ENCODE assay signal across 2 cellular contexts in the genomic region with DNA sequence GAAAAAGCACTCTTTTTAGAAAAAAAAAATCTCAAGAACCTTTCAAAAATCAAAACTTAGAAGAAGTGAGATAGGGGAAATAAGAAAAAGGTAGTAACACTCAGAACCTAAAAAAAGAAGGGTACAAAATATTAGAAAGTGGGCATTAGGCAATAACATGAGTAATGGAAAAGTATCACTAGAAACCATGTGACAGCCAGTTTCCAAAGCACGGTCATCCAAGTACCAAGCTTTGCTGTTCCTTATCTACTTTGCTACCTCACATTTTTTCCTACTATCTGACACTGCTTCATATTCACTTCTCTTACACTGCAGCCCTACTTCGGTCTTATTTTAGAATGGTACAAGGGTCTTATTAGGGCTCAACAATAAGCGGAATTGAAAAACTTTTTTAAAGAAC.
TF ChIP-seq lines count a peak whose summit lies in the region.

No MANE protein-coding gene starts in this region.

TF ChIP-seq in liver, 16 proteins besides CTCF, POLR2A, EP300 and RAD21:
- TF ChIP-seq JUND (IDR thresholded peaks at IDR 0.05) (peak; percentile 24 to 44), EGR1 (IDR thresholded peaks at IDR 0.05; ENCODE audit: low read depth in 2 of 2) (peak in 1 of 2 donors; percentile 49), TAF1 (conservative IDR thresholded peaks at IDR 0.05) (no peak)

TF ChIP-seq in HepG2, 621 proteins besides CTCF, POLR2A, EP300 and RAD21:
- TF ChIP-seq, protein P1, sequence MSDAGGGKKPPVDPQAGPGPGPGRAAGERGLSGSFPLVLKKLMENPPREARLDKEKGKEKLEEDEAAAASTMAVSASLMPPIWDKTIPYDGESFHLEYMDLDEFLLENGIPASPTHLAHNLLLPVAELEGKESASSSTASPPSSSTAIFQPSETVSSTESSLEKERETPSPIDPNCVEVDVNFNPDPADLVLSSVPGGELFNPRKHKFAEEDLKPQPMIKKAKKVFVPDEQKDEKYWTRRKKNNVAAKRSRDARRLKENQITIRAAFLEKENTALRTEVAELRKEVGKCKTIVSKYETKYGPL (CRISPR knock-in tag; IDR thresholded peaks at IDR 0.05), result no peak
- TF ChIP-seq SMYD3 (CRISPR knock-in tag; IDR thresholded peaks at IDR 0.05) (no peak), MAZ (IDR thresholded peaks at IDR 0.05; ENCODE audit: borderline replicate concordance, low read depth, low read length) (no peak), MAZ (CRISPR knock-in tag; IDR thresholded peaks at IDR 0.05; ENCODE audit: low read depth) (no peak)
- TF ChIP-seq, protein P2, sequence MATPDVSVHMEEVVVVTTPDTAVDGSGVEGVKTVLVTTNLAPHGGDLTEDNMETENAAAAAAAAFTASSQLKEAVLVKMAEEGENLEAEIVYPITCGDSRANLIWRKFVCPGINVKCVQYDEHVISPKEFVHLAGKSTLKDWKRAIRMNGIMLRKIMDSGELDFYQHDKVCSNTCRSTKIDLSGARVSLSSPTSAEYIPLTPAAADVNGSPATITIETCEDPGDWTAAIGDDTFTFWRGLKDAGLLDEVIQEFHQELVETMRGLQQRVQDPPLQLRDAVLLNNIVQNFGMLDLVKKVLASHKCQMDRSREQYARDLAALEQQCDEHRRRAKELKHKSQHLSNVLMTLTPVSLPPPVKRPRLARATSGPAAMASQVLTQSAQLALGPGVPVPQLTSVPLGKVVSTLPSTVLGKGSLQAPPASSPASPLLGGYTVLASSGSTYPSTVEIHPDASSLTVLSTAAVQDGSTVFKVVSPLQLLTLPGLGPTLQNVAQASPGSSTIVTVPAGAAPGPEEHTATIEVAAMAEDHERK (CRISPR knock-in tag; IDR thresholded peaks at IDR 0.05; ENCODE audit: low read depth), result no peak
TF ChIP-seq in HepG2: peak in this region for 0.
